ENCODE assay signal across 14 cellular contexts in the genomic region with DNA sequence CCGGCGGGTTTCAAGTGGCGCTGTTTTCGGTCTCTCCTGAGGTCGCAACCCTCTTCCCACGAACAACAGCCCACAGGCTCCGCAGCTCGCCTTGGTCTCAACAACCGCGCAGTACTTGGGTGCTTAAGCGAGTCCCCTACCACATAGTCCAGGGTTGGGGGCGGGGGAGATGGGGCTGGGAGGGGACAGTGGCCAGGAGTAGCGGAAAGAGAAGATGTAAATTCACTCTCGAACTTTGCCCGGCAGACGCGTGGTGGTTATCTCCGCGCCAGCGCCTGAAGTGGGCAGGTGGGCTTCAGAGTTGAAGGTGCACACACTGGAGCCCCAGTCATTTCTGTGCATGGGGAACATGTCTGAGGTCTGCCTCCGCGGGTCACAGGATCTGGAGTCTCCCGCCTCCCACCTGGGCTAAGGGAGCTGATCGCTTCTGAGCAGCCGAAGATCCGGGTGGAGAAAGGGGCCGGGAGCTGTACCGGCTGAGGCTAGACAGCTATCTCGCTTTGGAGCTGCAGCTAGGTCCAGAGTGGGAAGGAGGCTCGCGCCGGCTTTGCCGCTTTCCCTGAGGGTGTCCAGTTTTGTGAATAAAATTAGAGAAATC. TPM values are rescaled to one million over a fixed set of nuclear protein-coding genes. Genes with fewer than 3 reads are reported as not detected.
DNase-seq lines count a peak whose midpoint lies in the region; ATAC-seq and TF ChIP-seq lines count a peak whose summit lies in the region.
"Had no signal": no experiment of that assay in that cellular context is flagged by ENCODE, and none has a peak within 500 bp of the region (broad histone marks: within the 10 kb centered on the region; RNA-seq: fewer than 3 reads in every experiment).

No MANE protein-coding gene starts in this region.

- TF ChIP-seq CTCF in dorsolateral prefrontal cortex (IDR thresholded peaks at IDR 0.05 in 54 of 56, conservative IDR thresholded peaks at IDR 0.05 in 2 of 56; ENCODE audit: low read depth in 1 of 56, partially characterized antibody in 56 of 56) = no peak
- TF ChIP-seq CTCF in nephron (IDR thresholded peaks at IDR 0.05; ENCODE audit: unreplicated experiment in 3 of 3) = no peak

- peak overlapping the region in 1 of 3 experiments; percentile 26 for H3K27ac Mint-ChIP-seq in nephron
- H3K27ac Mint-ChIP-seq: activated T-helper 1 cell treated with anti-CD3 and anti-CD28 coated beads, Interleukin-12 subunit alpha, Interleukin-12 subunit beta, Interleukin-2, Interleukin-4 antibody, amounts not matched to agents 30 ng/mL and 10 ng/mL and 1 ng/mL, durations not matched to agents 14 hours and 24 hours and 36 hours had no signal

- H3K27ac ChIP-seq in BLaER1 treated with 17β-estradiol and CSF1 and Interleukin-3, amounts not matched to agents 10 nM and 100 nM = no peak overlapping the region
- H3K27ac ChIP-seq in HUES48 (ENCODE audit: low read depth, low read length) (no peak overlapping the region), dorsolateral prefrontal cortex (no peak overlapping the region)

- intact Hi-C loops in dorsolateral prefrontal cortex (cut with DNase I) = loop anchor here (2.0 to 10.0 kb wide), 5 partner anchors 99 to 294 kb away; partner anchors contain the start of genes CMPK1 (in 1 of the 2) and PDZK1IP1 (in 1 of the 2)

- H3K4me1 ChIP-seq in BLaER1 treated with 17β-estradiol and CSF1 and Interleukin-3, amounts not matched to agents 10 nM and 100 nM = peaks cover 28 to 63% (median 44%) of the 10 kb centered on the region in 10 experiments
- H3K4me1 ChIP-seq in HUES48 (ENCODE audit: control insufficient read depth, insufficient read depth, low read length) = peaks cover 25% of the 10 kb centered on the region; the same call in 1 of the 2 replicates

- no peak for ATAC-seq in HG03457 (IDR thresholded peaks at IDR 0.05; ENCODE audit: unreplicated experiment)

- H3K9me3 ChIP-seq in BLaER1 treated with 17β-estradiol and CSF1 and Interleukin-3, amounts not matched to agents 10 nM and 100 nM (replicated peaks in 1 of 11) = no peaks in the 10 kb centered on the region
- H3K9me3 ChIP-seq in HUES48 (ENCODE audit: control insufficient read depth, insufficient read depth, low read length) = no peaks in the 10 kb centered on the region

- H3K9me3 Mint-ChIP-seq in nephron = no peaks in the 10 kb centered on the region
- H3K9me3 Mint-ChIP-seq: activated T-helper 1 cell treated with anti-CD3 and anti-CD28 coated beads, Interleukin-12 subunit alpha, Interleukin-12 subunit beta, Interleukin-2, Interleukin-4 antibody, amounts not matched to agents 30 ng/mL and 10 ng/mL and 1 ng/mL, durations not matched to agents 14 hours and 24 hours and 36 hours had no signal

- H3K4me3 Mint-ChIP-seq in nephron = peak overlapping the region; percentile 94 to 95 (median 94)

- H3K4me2 ChIP-seq in BLaER1 treated with 17β-estradiol and CSF1 and Interleukin-3, amounts not matched to agents 10 nM and 100 nM = peak overlapping the region in 9 of 11 experiments; percentile 56 to 96 (median 76); a peak in 12 of 22 replicates

- no peak overlapping the region for H3K9ac ChIP-seq in BLaER1 treated with 17β-estradiol and CSF1 and Interleukin-3, amounts not matched to agents 10 nM and 100 nM
- no peak overlapping the region for H3K9ac ChIP-seq in HUES48 (ENCODE audit: low read depth, low read length)

- peaks cover 44 to 76% (median 70%) of the 10 kb centered on the region in 11 experiments for H3K27me3 ChIP-seq in BLaER1 treated with 17β-estradiol and CSF1 and Interleukin-3, amounts not matched to agents 10 nM and 100 nM
- H3K27me3 ChIP-seq in HUES48 (ENCODE audit: control insufficient read depth, insufficient read depth, low read length) = peaks cover 99% of the 10 kb centered on the region
- H3K27me3 ChIP-seq in dorsolateral prefrontal cortex = peaks cover 13 to 99% (median 94%) of the 10 kb centered on the region in 45 donors

- peaks cover 81% of the 10 kb centered on the region for H3K27me3 Mint-ChIP-seq in nephron (ENCODE audit: low read depth)

- H4K20me1 ChIP-seq in BLaER1 treated with 17β-estradiol and CSF1 and Interleukin-3, amounts not matched to agents 10 nM and 100 nM = peaks cover 26 to 69% (median 50%) of the 10 kb centered on the region in 11 experiments; a peak in 20 of 22 replicates

- H3K36me3 Mint-ChIP-seq in nephron (ENCODE audit: low read depth) = no peaks in the 10 kb centered on the region

- DNase-seq in dorsolateral prefrontal cortex (peak in 1 of 10 donors; percentile 7), RPMI8226 (no peak), NCI-H446 treated with DMSO at 0.1 percent for 48 hours (lab: John Stamatoyannopoulos, UW) (no peak), OCI-M2 (lab: John Stamatoyannopoulos, UW; ENCODE audit: unreplicated experiment) (no peak)
- DNase-seq: cerebellar nuclear complex, small intestine had no signal

- H3K4me1 Mint-ChIP-seq in nephron = peaks cover 55% of the 10 kb centered on the region

- H3K4me3 ChIP-seq in BLaER1 treated with 17β-estradiol and CSF1 and Interleukin-3, amounts not matched to agents 10 nM and 100 nM = peak overlapping the region in 3 of 10 experiments; percentile 2 to 52 (median 25); a peak in 2 of 20 replicates
- H3K4me3 ChIP-seq in HUES48 (ENCODE audit: low read depth, low read length) = 0 out of 2 replicates have a peak overlapping the region, but pooled peaks have one; percentile 17
- peak overlapping the region in 35 of 59 donors; percentile 3 to 56 (median 28) for H3K4me3 ChIP-seq in dorsolateral prefrontal cortex

- H3K36me3 ChIP-seq in BLaER1 treated with 17β-estradiol and CSF1 and Interleukin-3, amounts not matched to agents 10 nM and 100 nM = peaks cover 0 to 15% (median 0%) of the 10 kb centered on the region in 11 experiments; a peak in 5 of 22 replicates
- H3K36me3 ChIP-seq in HUES48 (ENCODE audit: control insufficient read depth, insufficient read depth, low read length) = no peaks in the 10 kb centered on the region

RNA-seq across cellular contexts. Expression of gene FOXD2, which starts 4.3 kb away (rescaled TPM):
- total RNA-seq in dorsolateral prefrontal cortex = 1 to 10 TPM in 7 of 120 experiments, under 1 TPM in 72, not detected in 41; 0.09 to 2.0 (median 0.25) TPM

RNA-seq across cellular contexts. Expression of gene FOXE3, which starts 17.5 kb away (rescaled TPM):
- under 1 TPM in 47 of 120 experiments, not detected in 73; 0.19 to 0.78 (median 0.37) TPM for total RNA-seq in dorsolateral prefrontal cortex
- total RNA-seq: activated T-helper 1 cell treated with anti-CD3 and anti-CD28 coated beads, Interleukin-12 subunit alpha, Interleukin-12 subunit beta, Interleukin-2, Interleukin-4 antibody, amounts not matched to agents 30 ng/mL and 10 ng/mL and 1 ng/mL, durations not matched to agents 14 hours and 24 hours and 36 hours; glomerular endothelial cell; mononuclear cell; OCI-LY7 had no signal
